Comparison of ENCODE assay signal across 8 cellular contexts in genomic region chr3:63937661-63938651, GRCh38. TPM values are rescaled to one million over a fixed set of nuclear protein-coding genes. Genes with fewer than 3 reads are reported as not detected.
DNase-seq lines count a peak whose midpoint lies in the region; ATAC-seq and TF ChIP-seq lines count a peak whose summit lies in the region.
"Had no signal": no experiment of that assay in that cellular context is flagged by ENCODE, and none has a peak within 500 bp of the region (broad histone marks: within the 10 kb centered on the region; RNA-seq: fewer than 3 reads in every experiment).

No MANE protein-coding gene starts in this region.

- H3K4me3 Mint-ChIP-seq in mesothelial cell of epicardium (no peak overlapping the region), endothelial cell (ENCODE audit: unreplicated experiment) (no peak overlapping the region)

- H3K9me2 ChIP-seq in OCI-LY1 (ENCODE audit: low read depth, low read length), result no peaks in the 10 kb centered on the region

- H3K27me3 ChIP-seq in OCI-LY1 (ENCODE audit: insufficient read depth, low read length), result no peaks in the 10 kb centered on the region

- H3K27me3 Mint-ChIP-seq in mesothelial cell of epicardium (ENCODE audit: low read depth), result no peaks in the 10 kb centered on the region
- peaks cover 2% of the 10 kb centered on the region for H3K27me3 Mint-ChIP-seq in endothelial cell (ENCODE audit: unreplicated experiment)

- H3K9me3 Mint-ChIP-seq in mesothelial cell of epicardium (no peaks in the 10 kb centered on the region), endothelial cell (ENCODE audit: unreplicated experiment) (no peaks in the 10 kb centered on the region)

- H3K27ac Mint-ChIP-seq in mesothelial cell of epicardium, result peak overlapping the region; percentile 19
- no peak overlapping the region for H3K27ac Mint-ChIP-seq in endothelial cell (ENCODE audit: unreplicated experiment)

- peak overlapping the region; percentile 26 for H3K27ac ChIP-seq in OCI-LY1 (ENCODE audit: low read depth, low read length, poor library complexity, severe bottlenecking)

- H3K4me1 Mint-ChIP-seq in mesothelial cell of epicardium (peaks cover 25% of the 10 kb centered on the region), endothelial cell (ENCODE audit: unreplicated experiment) (peaks cover 20% of the 10 kb centered on the region)

- no peaks in the 10 kb centered on the region for H4K20me1 ChIP-seq in OCI-LY1 (ENCODE audit: insufficient read depth, low read length)

- no peak overlapping the region for H3K4me3 ChIP-seq in OCI-LY1 (ENCODE audit: low read depth, low read length, poor library complexity, severe bottlenecking)

- H3K9ac ChIP-seq in OCI-LY1 (ENCODE audit: low read length), result no peak overlapping the region

- H2AFZ ChIP-seq in OCI-LY1 (ENCODE audit: low read length), result no peak overlapping the region

- peak overlapping the region; percentile 24; the same call in 1 of the 2 replicates for H3K4me2 ChIP-seq in OCI-LY1 (ENCODE audit: low read length)

- peaks cover 54% of the 10 kb centered on the region for H3K36me3 ChIP-seq in OCI-LY1 (ENCODE audit: insufficient read depth, low read length)

- TF ChIP-seq CTCF in OCI-LY1 (IDR thresholded peaks at IDR 0.05; ENCODE audit: low read length) (peak; percentile 8; the same call in 1 of the 2 replicates), mesothelial cell of epicardium (IDR thresholded peaks at IDR 0.05; ENCODE audit: unreplicated experiment) (no peak), endothelial cell (IDR thresholded peaks at IDR 0.05; ENCODE audit: unreplicated experiment) (no peak)

- ATAC-seq in GM19043 (IDR thresholded peaks at IDR 0.05; ENCODE audit: low read depth, unreplicated experiment), result peak; percentile 46
- ATAC-seq in HG02884 (IDR thresholded peaks at IDR 0.05; ENCODE audit: unreplicated experiment), result peak; percentile 49
- ATAC-seq: Panc1 had no signal

- no peaks in the 10 kb centered on the region for H3F3A ChIP-seq in OCI-LY1 (ENCODE audit: insufficient read depth, low read length)

- H3K4me1 ChIP-seq in OCI-LY1 (ENCODE audit: insufficient read depth, low read length, severe bottlenecking), result peaks cover 38% of the 10 kb centered on the region

- H3K79me2 ChIP-seq in OCI-LY1 (ENCODE audit: insufficient read depth, low read length), result peaks cover 39% of the 10 kb centered on the region

- H3K36me3 Mint-ChIP-seq in mesothelial cell of epicardium, result peaks cover 9% of the 10 kb centered on the region
- no peaks in the 10 kb centered on the region for H3K36me3 Mint-ChIP-seq in endothelial cell (ENCODE audit: low read depth, unreplicated experiment)

- DNase-seq in mesothelial cell of epicardium (ENCODE audit: low spot score in 2 of 2, unreplicated experiment in 2 of 2) (no peak), endothelial cell (ENCODE audit: low spot score) (no peak), H4 (ENCODE audit: low spot score) (no peak), A172 (ENCODE audit: low spot score) (no peak)

- no peaks in the 10 kb centered on the region for H3K9me3 ChIP-seq in OCI-LY1 (ENCODE audit: low read length)

RNA-seq across cellular contexts. Expression of gene SCAANT1, which starts 25.8 kb away (rescaled TPM):
- total RNA-seq in mesothelial cell of epicardium (not detected in 3 replicates), endothelial cell (ENCODE audit: unreplicated experiment) (not detected)
- total RNA-seq in H4 (2014; rRNA removed; shearing (Covaris generic)), result not detected in 2 replicates
- not detected in 2 replicates for total RNA-seq in A172 (2014; rRNA removed; shearing (Covaris generic))
